ENCODE assay signal across 15 cellular contexts in the genomic region with DNA sequence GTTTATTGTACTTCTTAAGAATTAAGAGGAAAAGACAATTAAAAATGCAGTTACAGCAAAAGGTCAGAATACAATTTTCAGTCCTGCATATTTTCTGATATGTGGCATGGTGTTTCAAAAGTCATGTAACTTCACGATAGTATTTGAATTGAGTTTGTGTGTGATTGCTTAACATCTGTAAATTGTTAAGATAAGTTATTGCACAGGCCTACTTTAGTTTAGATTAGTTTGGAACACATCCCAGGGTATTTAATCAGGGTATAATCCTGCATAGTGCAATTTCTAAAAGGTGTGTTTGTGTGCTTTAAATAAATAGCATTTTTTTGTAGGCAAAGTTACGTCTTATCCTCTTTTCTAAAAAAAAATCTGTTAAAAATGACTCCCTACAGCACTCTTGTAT.
A peak's percentile ranks its signal among the peaks of the same experiment; 100 is the strongest.
DNase-seq lines count a peak whose midpoint lies in the region; ATAC-seq and TF ChIP-seq lines count a peak whose summit lies in the region.
"Had no signal": no experiment of that assay in that cellular context is flagged by ENCODE, and none has a peak within 500 bp of the region (broad histone marks: within the 10 kb centered on the region; RNA-seq: fewer than 3 reads in every experiment).

No MANE protein-coding gene starts in this region.

- no peak for TF ChIP-seq CTCF in retinal pigment epithelial cell (conservative IDR thresholded peaks at IDR 0.05; ENCODE audit: low read depth, low read length)

- no peak overlapping the region for H3K4me3 ChIP-seq in retinal pigment epithelial cell (ENCODE audit: low read length)
- H3K4me3 ChIP-seq: A549; BLaER1 treated with 17β-estradiol and CSF1 and Interleukin-3, amounts not matched to agents 10 nM and 100 nM; GM12878 had no signal

- DNase-seq in H4 (ENCODE audit: low spot score) (peak; percentile 16), fibroblast of peridontal ligament (ENCODE audit: extremely low read depth) (peak; percentile 48), retinal pigment epithelial cell (ENCODE audit: low read depth) (peak; percentile 55), T-helper 9 cell (no peak), cerebellum (ENCODE audit: low spot score) (no peak), HK-2 (ENCODE audit: unreplicated experiment) (no peak)
- DNase-seq: CD4-positive, CD25-positive, alpha-beta regulatory T cell; DMS 273 treated with DMSO at 0.1 percent for 48 hours; GOT3; HCEC 1CT had no signal

- ATAC-seq in SK-N-SH treated with all-trans-retinoic acid at 6 μM for 48 hours (no peak), HG03196 (IDR thresholded peaks at IDR 0.05; ENCODE audit: unreplicated experiment) (no peak)
- ATAC-seq: A549, GM12878 had no signal

TF ChIP-seq in SK-N-SH treated with all-trans-retinoic acid at 6 μM for 48 hours, 23 proteins besides CTCF, POLR2A, EP300 and RAD21:
- TF ChIP-seq, protein P1, sequence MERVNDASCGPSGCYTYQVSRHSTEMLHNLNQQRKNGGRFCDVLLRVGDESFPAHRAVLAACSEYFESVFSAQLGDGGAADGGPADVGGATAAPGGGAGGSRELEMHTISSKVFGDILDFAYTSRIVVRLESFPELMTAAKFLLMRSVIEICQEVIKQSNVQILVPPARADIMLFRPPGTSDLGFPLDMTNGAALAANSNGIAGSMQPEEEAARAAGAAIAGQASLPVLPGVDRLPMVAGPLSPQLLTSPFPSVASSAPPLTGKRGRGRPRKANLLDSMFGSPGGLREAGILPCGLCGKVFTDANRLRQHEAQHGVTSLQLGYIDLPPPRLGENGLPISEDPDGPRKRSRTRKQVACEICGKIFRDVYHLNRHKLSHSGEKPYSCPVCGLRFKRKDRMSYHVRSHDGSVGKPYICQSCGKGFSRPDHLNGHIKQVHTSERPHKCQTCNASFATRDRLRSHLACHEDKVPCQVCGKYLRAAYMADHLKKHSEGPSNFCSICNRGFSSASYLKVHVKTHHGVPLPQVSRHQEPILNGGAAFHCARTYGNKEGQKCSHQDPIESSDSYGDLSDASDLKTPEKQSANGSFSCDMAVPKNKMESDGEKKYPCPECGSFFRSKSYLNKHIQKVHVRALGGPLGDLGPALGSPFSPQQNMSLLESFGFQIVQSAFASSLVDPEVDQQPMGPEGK (CRISPR knock-in tag; IDR thresholded peaks at IDR 0.05; ENCODE audit: borderline replicate concordance), result no peak
- TF ChIP-seq BACH2 (CRISPR knock-in tag; IDR thresholded peaks at IDR 0.05; ENCODE audit: borderline replicate concordance) (no peak), ZNF565 (CRISPR knock-in tag; conservative IDR thresholded peaks at IDR 0.05; ENCODE audit: low read depth) (no peak), OSR1 (CRISPR knock-in tag; IDR thresholded peaks at IDR 0.05) (no peak), ZNF8 (CRISPR knock-in tag; IDR thresholded peaks at IDR 0.05) (no peak), TCF4 (CRISPR knock-in tag; IDR thresholded peaks at IDR 0.05; ENCODE audit: borderline replicate concordance) (peak; percentile 88), ZFP3 (CRISPR knock-in tag; IDR thresholded peaks at IDR 0.05) (no peak), TOX (CRISPR knock-in tag; IDR thresholded peaks at IDR 0.05; ENCODE audit: borderline replicate concordance) (no peak), ZC3H10 (CRISPR knock-in tag; IDR thresholded peaks at IDR 0.05) (no peak), ISL1 (CRISPR knock-in tag; IDR thresholded peaks at IDR 0.05) (no peak), ESRRG (CRISPR knock-in tag; IDR thresholded peaks at IDR 0.05) (no peak), ARNTL (CRISPR knock-in tag; IDR thresholded peaks at IDR 0.05; ENCODE audit: borderline replicate concordance, low read depth) (no peak), SNAI2 (CRISPR knock-in tag; IDR thresholded peaks at IDR 0.05) (no peak), ZFP30 (CRISPR knock-in tag; IDR thresholded peaks at IDR 0.05) (no peak)
- TF ChIP-seq, protein P2, sequence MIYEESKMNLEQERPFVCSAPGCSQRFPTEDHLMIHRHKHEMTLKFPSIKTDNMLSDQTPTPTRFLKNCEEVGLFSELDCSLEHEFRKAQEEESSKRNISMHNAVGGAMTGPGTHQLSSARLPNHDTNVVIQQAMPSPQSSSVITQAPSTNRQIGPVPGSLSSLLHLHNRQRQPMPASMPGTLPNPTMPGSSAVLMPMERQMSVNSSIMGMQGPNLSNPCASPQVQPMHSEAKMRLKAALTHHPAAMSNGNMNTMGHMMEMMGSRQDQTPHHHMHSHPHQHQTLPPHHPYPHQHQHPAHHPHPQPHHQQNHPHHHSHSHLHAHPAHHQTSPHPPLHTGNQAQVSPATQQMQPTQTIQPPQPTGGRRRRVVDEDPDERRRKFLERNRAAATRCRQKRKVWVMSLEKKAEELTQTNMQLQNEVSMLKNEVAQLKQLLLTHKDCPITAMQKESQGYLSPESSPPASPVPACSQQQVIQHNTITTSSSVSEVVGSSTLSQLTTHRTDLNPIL (CRISPR knock-in tag; IDR thresholded peaks at IDR 0.05; ENCODE audit: low read depth), result no peak
- TF ChIP-seq, protein P3, sequence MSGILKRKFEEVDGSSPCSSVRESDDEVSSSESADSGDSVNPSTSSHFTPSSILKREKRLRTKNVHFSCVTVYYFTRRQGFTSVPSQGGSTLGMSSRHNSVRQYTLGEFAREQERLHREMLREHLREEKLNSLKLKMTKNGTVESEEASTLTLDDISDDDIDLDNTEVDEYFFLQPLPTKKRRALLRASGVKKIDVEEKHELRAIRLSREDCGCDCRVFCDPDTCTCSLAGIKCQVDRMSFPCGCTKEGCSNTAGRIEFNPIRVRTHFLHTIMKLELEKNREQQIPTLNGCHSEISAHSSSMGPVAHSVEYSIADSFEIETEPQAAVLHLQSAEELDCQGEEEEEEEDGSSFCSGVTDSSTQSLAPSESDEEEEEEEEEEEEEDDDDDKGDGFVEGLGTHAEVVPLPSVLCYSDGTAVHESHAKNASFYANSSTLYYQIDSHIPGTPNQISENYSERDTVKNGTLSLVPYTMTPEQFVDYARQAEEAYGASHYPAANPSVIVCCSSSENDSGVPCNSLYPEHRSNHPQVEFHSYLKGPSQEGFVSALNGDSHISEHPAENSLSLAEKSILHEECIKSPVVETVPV (CRISPR knock-in tag; IDR thresholded peaks at IDR 0.05), result no peak
- TF ChIP-seq, protein P4, sequence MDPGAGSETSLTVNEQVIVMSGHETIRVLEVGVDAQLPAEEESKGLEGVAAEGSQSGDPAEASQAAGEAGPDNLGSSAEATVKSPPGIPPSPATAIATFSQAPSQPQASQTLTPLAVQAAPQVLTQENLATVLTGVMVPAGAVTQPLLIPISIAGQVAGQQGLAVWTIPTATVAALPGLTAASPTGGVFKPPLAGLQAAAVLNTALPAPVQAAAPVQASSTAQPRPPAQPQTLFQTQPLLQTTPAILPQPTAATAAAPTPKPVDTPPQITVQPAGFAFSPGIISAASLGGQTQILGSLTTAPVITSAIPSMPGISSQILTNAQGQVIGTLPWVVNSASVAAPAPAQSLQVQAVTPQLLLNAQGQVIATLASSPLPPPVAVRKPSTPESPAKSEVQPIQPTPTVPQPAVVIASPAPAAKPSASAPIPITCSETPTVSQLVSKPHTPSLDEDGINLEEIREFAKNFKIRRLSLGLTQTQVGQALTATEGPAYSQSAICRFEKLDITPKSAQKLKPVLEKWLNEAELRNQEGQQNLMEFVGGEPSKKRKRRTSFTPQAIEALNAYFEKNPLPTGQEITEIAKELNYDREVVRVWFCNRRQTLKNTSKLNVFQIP (CRISPR knock-in tag; IDR thresholded peaks at IDR 0.05; ENCODE audit: borderline replicate concordance, low read depth), result no peak
- TF ChIP-seq, protein P5, sequence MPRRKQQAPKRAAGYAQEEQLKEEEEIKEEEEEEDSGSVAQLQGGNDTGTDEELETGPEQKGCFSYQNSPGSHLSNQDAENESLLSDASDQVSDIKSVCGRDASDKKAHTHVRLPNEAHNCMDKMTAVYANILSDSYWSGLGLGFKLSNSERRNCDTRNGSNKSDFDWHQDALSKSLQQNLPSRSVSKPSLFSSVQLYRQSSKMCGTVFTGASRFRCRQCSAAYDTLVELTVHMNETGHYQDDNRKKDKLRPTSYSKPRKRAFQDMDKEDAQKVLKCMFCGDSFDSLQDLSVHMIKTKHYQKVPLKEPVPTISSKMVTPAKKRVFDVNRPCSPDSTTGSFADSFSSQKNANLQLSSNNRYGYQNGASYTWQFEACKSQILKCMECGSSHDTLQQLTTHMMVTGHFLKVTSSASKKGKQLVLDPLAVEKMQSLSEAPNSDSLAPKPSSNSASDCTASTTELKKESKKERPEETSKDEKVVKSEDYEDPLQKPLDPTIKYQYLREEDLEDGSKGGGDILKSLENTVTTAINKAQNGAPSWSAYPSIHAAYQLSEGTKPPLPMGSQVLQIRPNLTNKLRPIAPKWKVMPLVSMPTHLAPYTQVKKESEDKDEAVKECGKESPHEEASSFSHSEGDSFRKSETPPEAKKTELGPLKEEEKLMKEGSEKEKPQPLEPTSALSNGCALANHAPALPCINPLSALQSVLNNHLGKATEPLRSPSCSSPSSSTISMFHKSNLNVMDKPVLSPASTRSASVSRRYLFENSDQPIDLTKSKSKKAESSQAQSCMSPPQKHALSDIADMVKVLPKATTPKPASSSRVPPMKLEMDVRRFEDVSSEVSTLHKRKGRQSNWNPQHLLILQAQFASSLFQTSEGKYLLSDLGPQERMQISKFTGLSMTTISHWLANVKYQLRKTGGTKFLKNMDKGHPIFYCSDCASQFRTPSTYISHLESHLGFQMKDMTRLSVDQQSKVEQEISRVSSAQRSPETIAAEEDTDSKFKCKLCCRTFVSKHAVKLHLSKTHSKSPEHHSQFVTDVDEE (CRISPR knock-in tag; IDR thresholded peaks at IDR 0.05), result peak; percentile 49; the same call in 1 of the 2 replicates

Comparison
In these comparisons a context has a peak if more than half of its experiments do, and no peak if none do; other contexts are left out.
1. DNase-seq: peak in H4 (single experiment), fibroblast of peridontal ligament (single experiment) and retinal pigment epithelial cell (single experiment); none in T-helper 9 cell (single experiment), cerebellum (single experiment) and HK-2 (single experiment).